In the genomic region with DNA sequence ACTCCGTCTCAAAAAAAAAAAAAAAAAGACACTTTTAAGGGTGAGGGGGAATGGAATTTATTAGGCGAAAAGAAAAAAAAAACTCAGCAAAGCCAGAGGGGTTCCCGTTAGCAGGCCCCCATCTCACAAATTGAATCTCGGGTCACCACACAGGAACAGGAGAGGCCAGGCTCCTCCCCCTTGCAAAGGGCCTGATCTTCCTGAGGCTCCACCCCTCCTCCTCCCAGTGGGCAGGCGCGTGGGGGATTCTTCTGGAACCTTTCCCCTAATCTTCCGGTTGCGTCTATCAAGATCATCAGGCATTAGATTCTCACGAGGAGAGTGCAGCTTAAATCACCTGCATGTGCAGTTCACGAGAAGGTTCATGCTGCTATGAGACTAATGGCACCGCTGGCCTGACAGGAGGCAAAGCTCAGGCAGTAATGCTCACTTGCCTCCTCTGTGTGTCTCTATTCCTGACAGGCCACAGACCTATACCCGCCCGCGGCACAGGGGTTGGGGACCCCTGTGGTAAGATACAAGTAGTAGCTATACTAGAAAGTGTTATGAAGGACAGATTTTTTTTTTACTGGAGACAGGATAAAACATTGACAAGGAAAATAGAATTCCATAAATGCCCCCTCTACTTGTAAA, we compare ENCODE assay signal across 24 cellular contexts. TPM values are rescaled to one million over a fixed set of nuclear protein-coding genes. Genes with fewer than 3 reads are reported as not detected.
"Had no signal": no experiment of that assay in that cellular context is flagged by ENCODE, and none has a peak within 500 bp of the region (broad histone marks: within the 10 kb centered on the region; RNA-seq: fewer than 3 reads in every experiment).

No MANE protein-coding gene starts in this region.

- DNase-seq: colonic mucosa; effector CD8-positive, alpha-beta T cell; foreskin keratinocyte; heart left ventricle; left ventricle myocardium superior; lower lobe of right lung; mucosa of descending colon; naive B cell; stimulated activated CD4-positive, alpha-beta T cell treated with anti-CD3 and anti-CD28 coated beads, Interleukin-12 subunit alpha, Interleukin-12 subunit beta, amount 100 ng/mL, for 4 hours; stimulated activated CD4-positive, alpha-beta T cell treated with anti-CD3 and anti-CD28 coated beads, Interleukin-1b, Interleukin-23, amount 100 ng/mL, for 48 hours; stimulated activated CD4-positive, alpha-beta T cell treated with anti-CD3 and anti-CD28 coated beads, Interleukin-4, amount 100 ng/mL, for 24 hours; stimulated activated naive CD4-positive, alpha-beta T cell treated with Interleukin-2 at 50 U/mL for 16 hours; stomach; testis; tibial artery had no signal

- H3K9me3 Mint-ChIP-seq: dendritic cell treated with granulocyte-macrophage colony-stimulating factor and Interleukin-4, amounts not matched to agents 40 ng/mL and 50 ng/mL, for 4 days; memory B cell; mesothelial cell of epicardium; naive B cell; nephron; neural progenitor cell; stimulated activated effector memory CD8-positive, alpha-beta T cell treated with anti-CD3 and anti-CD28 coated beads, Interleukin-12 subunit alpha, Interleukin-12 subunit beta, amount 100 ng/mL, for 72 hours had no signal

- ATAC-seq: foreskin keratinocyte; gastroesophageal sphincter; heart left ventricle; left ventricle myocardium superior; lower lobe of right lung; mucosa of descending colon; sciatic nerve; stimulated activated effector memory CD8-positive, alpha-beta T cell treated with anti-CD3 and anti-CD28 coated beads, Interleukin-12 subunit alpha, Interleukin-12 subunit beta, amount 100 ng/mL, for 72 hours had no signal

- H3K27me3 Mint-ChIP-seq: dendritic cell treated with granulocyte-macrophage colony-stimulating factor and Interleukin-4, amounts not matched to agents 40 ng/mL and 50 ng/mL, for 4 days; memory B cell; naive B cell had no signal

- H3K4me3 Mint-ChIP-seq: dendritic cell treated with granulocyte-macrophage colony-stimulating factor and Interleukin-4, amounts not matched to agents 40 ng/mL and 50 ng/mL, for 4 days; memory B cell; mesothelial cell of epicardium; nephron; neural progenitor cell; stimulated activated effector memory CD8-positive, alpha-beta T cell treated with anti-CD3 and anti-CD28 coated beads, Interleukin-12 subunit alpha, Interleukin-12 subunit beta, amount 100 ng/mL, for 72 hours had no signal

- H3K27ac Mint-ChIP-seq: dendritic cell treated with granulocyte-macrophage colony-stimulating factor and Interleukin-4, amounts not matched to agents 40 ng/mL and 50 ng/mL, for 4 days; memory B cell; mesothelial cell of epicardium; nephron; neural progenitor cell; stimulated activated effector memory CD8-positive, alpha-beta T cell treated with anti-CD3 and anti-CD28 coated beads, Interleukin-12 subunit alpha, Interleukin-12 subunit beta, amount 100 ng/mL, for 72 hours had no signal

- H3K4me1 Mint-ChIP-seq: memory B cell; nephron; neural progenitor cell; stimulated activated effector memory CD8-positive, alpha-beta T cell treated with anti-CD3 and anti-CD28 coated beads, Interleukin-12 subunit alpha, Interleukin-12 subunit beta, amount 100 ng/mL, for 72 hours had no signal

RNA-seq across cellular contexts. Expression of gene TAF4B, which starts 45.8 kb away (rescaled TPM):
- polyA plus RNA-seq: hepatocyte had no signal
